Comparison of ENCODE assay signal across 8 cellular contexts in the genomic region with DNA sequence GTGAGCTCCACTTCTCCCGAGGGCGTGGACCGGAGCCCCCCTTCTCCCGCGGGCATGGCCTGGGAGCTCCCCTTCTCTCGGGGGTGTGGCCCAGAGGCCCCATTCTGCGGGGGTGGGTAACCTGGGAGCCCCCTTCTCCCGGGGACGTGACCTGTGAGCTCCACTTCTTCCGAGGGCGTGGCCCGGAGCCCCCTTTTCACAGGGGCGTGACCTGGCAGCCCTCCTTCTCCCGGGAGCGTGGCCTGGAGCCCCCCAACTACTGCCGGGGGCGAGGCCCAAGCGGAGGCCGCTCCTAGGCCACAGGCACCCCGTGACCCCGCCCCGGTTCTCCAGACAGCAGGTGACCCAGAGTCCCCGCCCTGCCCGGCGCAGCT. TPM values are rescaled to one million over a fixed set of nuclear protein-coding genes. Genes with fewer than 3 reads are reported as not detected.
DNase-seq lines count a peak whose midpoint lies in the region; ATAC-seq and TF ChIP-seq lines count a peak whose summit lies in the region.

No MANE protein-coding gene starts in this region.

- H3K4me1 ChIP-seq in cardiac muscle cell (ENCODE audit: low read depth) (peaks cover 8% of the 10 kb centered on the region), thyroid gland (peaks cover 4 to 10% of the 10 kb centered on the region in 2 donors)

- DNase-seq in cardiac muscle cell (ENCODE audit: low read depth in 1 of 2, low spot score in 1 of 2) (no peak), Right ventricle myocardium superior (no peak), kidney epithelial cell (ENCODE audit: low read depth) (no peak), thyroid gland (peak in 1 of 2 donors; percentile 12), HT-29 (ENCODE audit: low spot score) (no peak)
- no peak for DNase-seq in central memory CD4-positive, alpha-beta T cell

- no peaks in the 10 kb centered on the region for H3K27me3 ChIP-seq in cardiac muscle cell
- H3K27me3 ChIP-seq in kidney epithelial cell (ENCODE audit: control insufficient read depth, insufficient read depth, low read length), result no peaks in the 10 kb centered on the region
- H3K27me3 ChIP-seq in thyroid gland, result no peaks in the 10 kb centered on the region

- no peak for TF ChIP-seq POLR2A in thyroid gland (IDR thresholded peaks at IDR 0.05)

- peak overlapping the region; percentile 99 for H3K27ac ChIP-seq in cardiac muscle cell
- H3K27ac ChIP-seq in thyroid gland, result peak overlapping the region; percentile 88 to 99 (median 97)

- peak overlapping the region; percentile 51 for H3K27ac Mint-ChIP-seq in activated naive CD8-positive, alpha-beta T cell

- intact Hi-C loops in Right ventricle myocardium superior (cut with DNase I) (no loop called here), thyroid gland (cut with DNase I) (loop anchor here (5.0 kb wide), 1 partner anchor 42 kb away; a partner anchor contains a TSS)

- peaks cover 48% of the 10 kb centered on the region for H3K4me1 Mint-ChIP-seq in activated naive CD8-positive, alpha-beta T cell (ENCODE audit: low read depth)

- TF ChIP-seq CTCF in cardiac muscle cell (IDR thresholded peaks at IDR 0.05; ENCODE audit: low read depth, low read length), result no peak
- TF ChIP-seq CTCF in kidney epithelial cell (IDR thresholded peaks at IDR 0.05; ENCODE audit: insufficient read depth, low read length, poor library complexity, severe bottlenecking), result no peak
- peak in 1 of 6 experiments; percentile 7 for TF ChIP-seq CTCF in thyroid gland (IDR thresholded peaks at IDR 0.05)

- peaks cover 7% of the 10 kb centered on the region for H3K36me3 Mint-ChIP-seq in activated naive CD8-positive, alpha-beta T cell

- ATAC-seq in Right ventricle myocardium superior (ENCODE audit: poor library complexity) (no peak), HG03354 (IDR thresholded peaks at IDR 0.05; ENCODE audit: poor library complexity, severe bottlenecking, unreplicated experiment) (peak; percentile 0)

- no peaks in the 10 kb centered on the region for H3K9me3 Mint-ChIP-seq in activated naive CD8-positive, alpha-beta T cell (ENCODE audit: low read depth)

- H3K4me3 ChIP-seq in cardiac muscle cell (peak overlapping the region; percentile 75), kidney epithelial cell (ENCODE audit: low read depth, low read length) (peak overlapping the region; percentile 81), thyroid gland (replicated peaks in 1 of 3) (peak overlapping the region; percentile 52 to 95 (median 78))

- no peaks in the 10 kb centered on the region for H3K27me3 Mint-ChIP-seq in activated naive CD8-positive, alpha-beta T cell

- H3K9me3 ChIP-seq in cardiac muscle cell (ENCODE audit: low read depth), result no peaks in the 10 kb centered on the region
- H3K9me3 ChIP-seq in thyroid gland, result no peaks in the 10 kb centered on the region

- no peaks in the 10 kb centered on the region for H3K36me3 ChIP-seq in cardiac muscle cell
- no peaks in the 10 kb centered on the region for H3K36me3 ChIP-seq in kidney epithelial cell (ENCODE audit: control insufficient read depth, insufficient read depth, low read length)
- no peaks in the 10 kb centered on the region for H3K36me3 ChIP-seq in thyroid gland

- 0 to 5% methylated on average over 7 to 11 of the region's 25 CpGs for WGBS in thyroid gland, 2 donors

- H3K4me3 Mint-ChIP-seq in activated naive CD8-positive, alpha-beta T cell, result peak overlapping the region; percentile 90

RNA-seq across cellular contexts. Expression of a gene that starts 0.3 kb away (rescaled TPM):
- 20.3 and 22.2 TPM in 2 replicates for total RNA-seq in cardiac muscle cell
- 17.6 and 26.1 TPM in 2 replicates for polyA plus RNA-seq in cardiac muscle cell
- total RNA-seq in Right ventricle myocardium superior, result 12.6 TPM
- 33.1 and 33.3 TPM in 2 replicates for total RNA-seq in kidney epithelial cell
- 10 to 100 TPM; 27.3 to 36.6 (median 32.7) TPM for total RNA-seq in thyroid gland
- total RNA-seq in HT-29 (2014; rRNA removed; shearing (Covaris generic)), result 26.4 and 30.8 TPM in 2 replicates

RNA-seq across cellular contexts. Expression of a gene that starts 42.5 kb away (rescaled TPM):
- total RNA-seq in cardiac muscle cell (8.0 and 9.7 TPM in 2 replicates), Right ventricle myocardium superior (2.8 TPM), kidney epithelial cell (4.7 and 6.0 TPM in 2 replicates), thyroid gland (1 to 10 TPM; 5.1 to 8.6 (median 6.8) TPM)
- 6.5 and 7.2 TPM in 2 replicates for polyA plus RNA-seq in cardiac muscle cell
- total RNA-seq in HT-29 (2014; rRNA removed; shearing (Covaris generic)), result 12.9 and 14.2 TPM in 2 replicates

RNA-seq across cellular contexts. Expression of a gene that starts 42.8 kb away (rescaled TPM):
- 17.9 and 21.4 TPM in 2 replicates for total RNA-seq in cardiac muscle cell
- 26.3 and 32.4 TPM in 2 replicates for polyA plus RNA-seq in cardiac muscle cell
- total RNA-seq in Right ventricle myocardium superior, result 32.3 TPM
- 34.4 and 47.3 TPM in 2 replicates for total RNA-seq in kidney epithelial cell
- 10 to 100 TPM; 26.0 to 41.6 (median 30.8) TPM for total RNA-seq in thyroid gland
- total RNA-seq in HT-29 (2014; rRNA removed; shearing (Covaris generic)), result 22.7 and 31.3 TPM in 2 replicates
